ENCODE assay signal across 20 cellular contexts in the genomic region with DNA sequence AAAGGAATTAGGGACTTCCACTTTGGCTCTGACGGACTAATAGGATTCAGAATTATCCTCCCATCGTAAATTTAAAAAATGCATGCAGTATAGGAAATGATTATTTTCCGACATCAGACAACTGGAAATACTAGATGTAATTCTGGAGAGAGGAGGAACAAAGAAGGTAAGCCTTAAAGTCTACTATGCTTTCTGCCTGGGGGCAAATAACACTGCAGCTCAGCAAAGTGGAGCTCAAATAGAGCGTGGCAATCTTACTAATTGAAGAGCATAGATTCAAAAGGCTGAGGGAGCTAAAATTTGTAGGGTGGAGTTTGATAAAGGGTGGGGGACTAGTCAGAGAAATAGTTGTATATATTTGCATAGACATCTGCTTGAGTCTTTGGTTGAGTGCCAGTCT.
"Had no signal": no experiment of that assay in that cellular context is flagged by ENCODE, and none has a peak within 500 bp of the region (broad histone marks: within the 10 kb centered on the region; RNA-seq: fewer than 3 reads in every experiment).

No MANE protein-coding gene starts in this region.

- ATAC-seq: naive thymus-derived CD4-positive, alpha-beta T cell; natural killer cell; psoas muscle; right cardiac atrium; right lobe of liver; stimulated activated effector memory CD8-positive, alpha-beta T cell treated with anti-CD3 and anti-CD28 coated beads, Interleukin-12 subunit alpha, Interleukin-12 subunit beta, amount 100 ng/mL, for 72 hours; stimulated activated naive B cell treated with anti-CD40 and anti-IgM and Interleukin-4, amounts not matched to agents 10 μg/mL and 1 μg/mL and 100 μg/mL, for 72 hours had no signal

- DNase-seq: naive thymus-derived CD4-positive, alpha-beta T cell; natural killer cell; occipital lobe; ovary; posterior cingulate gyrus; psoas muscle; right cardiac atrium; right lobe of liver; spleen; stimulated activated CD4-positive, alpha-beta T cell treated with anti-CD3 and anti-CD28 coated beads, Interleukin-12 subunit alpha, Interleukin-12 subunit beta, amount 100 ng/mL, for 4 hours; stimulated activated CD4-positive, alpha-beta T cell treated with anti-CD3 and anti-CD28 coated beads, Interleukin-2, amount 100 ng/mL, for 24 hours; stimulated activated CD4-positive, alpha-beta T cell treated with anti-CD3 and anti-CD28 coated beads, Interleukin-2, amount 100 ng/mL, for 48 hours; stimulated activated CD4-positive, alpha-beta T cell treated with anti-CD3 and anti-CD28 coated beads, Interleukin-4, amount 100 ng/mL, for 24 hours; stimulated activated naive B cell treated with anti-CD40 and anti-IgM and Interleukin-4, amounts not matched to agents 10 μg/mL and 1 μg/mL and 100 μg/mL, for 72 hours; stimulated activated naive CD4-positive, alpha-beta T cell treated with Interleukin-2 at 50 U/mL for 16 hours; stomach; thyroid gland; trophoblast cell; upper lobe of left lung had no signal
